Comparison of ENCODE assay signal across 22 cellular contexts in the genomic region with DNA sequence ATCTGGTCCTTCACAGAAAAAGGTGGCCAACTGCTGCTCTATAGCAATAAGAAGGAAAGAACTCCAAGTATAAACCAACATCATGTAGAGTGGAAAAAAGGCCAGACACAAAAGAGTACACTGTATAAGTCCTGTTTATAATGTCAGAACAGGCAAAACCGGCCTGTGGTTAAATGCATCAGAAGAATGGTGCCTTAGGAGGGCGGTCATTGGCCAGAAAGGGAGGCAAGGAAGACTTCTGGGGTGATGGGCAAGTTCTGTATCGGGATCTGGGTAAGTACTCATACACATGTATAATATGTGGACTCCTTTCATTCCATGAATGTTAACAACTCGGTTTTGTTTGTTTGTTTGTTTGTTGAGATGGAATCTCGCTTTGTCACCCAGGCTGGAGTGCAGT. TPM values are rescaled to one million over a fixed set of nuclear protein-coding genes. Genes with fewer than 3 reads are reported as not detected.
DNase-seq lines count a peak whose midpoint lies in the region; ATAC-seq and TF ChIP-seq lines count a peak whose summit lies in the region.
"Had no signal": no experiment of that assay in that cellular context is flagged by ENCODE, and none has a peak within 500 bp of the region (broad histone marks: within the 10 kb centered on the region; RNA-seq: fewer than 3 reads in every experiment).

No MANE protein-coding gene starts in this region.

- peak overlapping the region; percentile 3 to 44 for H3K27ac ChIP-seq in esophagus (ENCODE audit: low read depth in 2 of 2, low read length in 1 of 2)
- H3K27ac ChIP-seq in caudate nucleus (ENCODE audit: low read depth, low read length): no peak overlapping the region
- H3K27ac ChIP-seq in aorta (ENCODE audit: low read depth in 1 of 2, low read length in 2 of 2): no peak overlapping the region
- H3K27ac ChIP-seq: gastroesophageal sphincter, hepatocyte had no signal

- peaks cover 6 to 10% of the 10 kb centered on the region in 2 donors for H3K36me3 Mint-ChIP-seq in activated naive CD4-positive, alpha-beta T cell treated with anti-CD3 and anti-CD28 coated beads, Interleukin-2, amount 50 U/mL, for 72 hours
- H3K36me3 Mint-ChIP-seq in T-cell: peaks cover 7% of the 10 kb centered on the region
- H3K36me3 Mint-ChIP-seq in type B pancreatic cell: peaks cover 9% of the 10 kb centered on the region

- H3K27me3 ChIP-seq in esophagus (ENCODE audit: control insufficient read depth in 1 of 2, insufficient read depth in 2 of 2, low read length in 2 of 2) (no peaks in the 10 kb centered on the region), aorta (ENCODE audit: control insufficient read depth in 1 of 2, insufficient read depth in 2 of 2, low read length in 1 of 2) (no peaks in the 10 kb centered on the region)
- H3K27me3 ChIP-seq: gastroesophageal sphincter, hepatocyte had no signal

- peaks cover 0 to 4% of the 10 kb centered on the region in 2 donors for H3K4me1 ChIP-seq in esophagus (ENCODE audit: control insufficient read depth in 2 of 2, insufficient read depth in 2 of 2, low read length in 1 of 2)
- H3K4me1 ChIP-seq in aorta (ENCODE audit: control insufficient read depth in 1 of 2, insufficient read depth in 2 of 2, low read length in 2 of 2): no peaks in the 10 kb centered on the region

- CTCF ChIA-PET in T-cell (lab: Charles Lee): interaction anchor here (0.9 to 1.8 kb wide), 2 partner anchors 72 to 76 kb away, joined by 3 to 4 read pairs; no protein-coding TSS in a partner anchor

- H3K4me3 ChIP-seq in esophagus (ENCODE audit: low read depth in 1 of 2, low read length in 2 of 2) (no peak overlapping the region), aorta (ENCODE audit: low read length in 2 of 2) (no peak overlapping the region)
- H3K4me3 ChIP-seq: gastroesophageal sphincter, hepatocyte had no signal

- no peaks in the 10 kb centered on the region for H3K36me3 ChIP-seq in esophagus (ENCODE audit: control insufficient read depth in 2 of 2, insufficient read depth in 2 of 2, low read length in 1 of 2)
- no peaks in the 10 kb centered on the region for H3K36me3 ChIP-seq in aorta (ENCODE audit: control insufficient read depth in 1 of 2, insufficient read depth in 2 of 2, low read length in 1 of 2)

- no peak overlapping the region for H3K4me3 Mint-ChIP-seq in T-cell
- H3K4me3 Mint-ChIP-seq in type B pancreatic cell: peak overlapping the region; percentile 66

- 76% methylated on average over 5 of the region's 5 CpGs for WGBS in esophagus, 2 donors
- WGBS in aorta, 2 donors: 78 to 85% methylated on average over 5 of the region's 5 CpGs

- no peaks in the 10 kb centered on the region for H3K9me3 Mint-ChIP-seq in activated naive CD4-positive, alpha-beta T cell treated with anti-CD3 and anti-CD28 coated beads, Interleukin-2, amount 50 U/mL, for 72 hours
- H3K9me3 Mint-ChIP-seq in T-cell: no peaks in the 10 kb centered on the region
- H3K9me3 Mint-ChIP-seq in type B pancreatic cell: no peaks in the 10 kb centered on the region

- TF ChIP-seq CTCF in type B pancreatic cell (conservative IDR thresholded peaks at IDR 0.05): no peak

- peak overlapping the region; percentile 75 for H3K27ac Mint-ChIP-seq in activated naive CD4-positive, alpha-beta T cell treated with anti-CD3 and anti-CD28 coated beads, Interleukin-2, amount 50 U/mL, for 72 hours
- H3K27ac Mint-ChIP-seq in T-cell (peak overlapping the region; percentile 50 to 80), type B pancreatic cell (peak overlapping the region; percentile 93)

- ATAC-seq in activated naive CD4-positive, alpha-beta T cell treated with anti-CD3 and anti-CD28 coated beads, Interleukin-2, amount 50 U/mL, for 72 hours: no peak
- no peak for ATAC-seq in T-cell (replicated peaks in 1 of 4)
- no peak for ATAC-seq in aorta (ENCODE audit: low FRiP score)
- ATAC-seq: gastroesophageal sphincter, HepG2, SK-N-SH treated with all-trans-retinoic acid at 6 μM for 48 hours had no signal

- no peaks in the 10 kb centered on the region for H3K9me3 ChIP-seq in esophagus (ENCODE audit: control insufficient read depth in 2 of 2, insufficient read depth in 1 of 2, low read depth in 1 of 2, low read length in 1 of 2)
- no peaks in the 10 kb centered on the region for H3K9me3 ChIP-seq in aorta (ENCODE audit: control insufficient read depth, low read length)
- H3K9me3 ChIP-seq: gastroesophageal sphincter had no signal

- H3K4me1 Mint-ChIP-seq in T-cell (peaks cover 27 to 41% (median 34%) of the 10 kb centered on the region in 3 donors), type B pancreatic cell (ENCODE audit: unreplicated experiment) (peaks cover 11% of the 10 kb centered on the region)

- POLR2A ChIA-PET in T-cell (lab: Charles Lee): interaction anchor here in 1 of 2 donors (0.7 kb wide), 1 partner anchor 143 kb away, joined by 3 read pairs; no protein-coding TSS in a partner anchor

- DNase-seq in activated naive CD4-positive, alpha-beta T cell treated with anti-CD3 and anti-CD28 coated beads, Interleukin-2, amount 50 U/mL, for 72 hours (ENCODE audit: low spot score in 2 of 2): no peak
- DNase-seq in activated naive CD4-positive, alpha-beta T cell treated with anti-CD3 and anti-CD28 coated beads, Interleukin-2, amount 50 U/mL, for 16 hours: no peak
- DNase-seq in T-cell (no peak), type B pancreatic cell (ENCODE audit: extremely low spot score, unreplicated experiment) (no peak), caudate nucleus (lab: John Stamatoyannopoulos, UW) (no peak), aorta (no peak)
- DNase-seq: activated CD4-positive, alpha-beta T cell treated with anti-CD3 and anti-CD28 coated beads, Interleukin-2, amount 50 U/mL, for 1 hour; amniotic stem cell; DND-41; Kasumi-1; mesenchymal stem cell; MV-4-11; NCI-H146; NCI-H446 had no signal

- H3K27me3 Mint-ChIP-seq in T-cell: no peaks in the 10 kb centered on the region
- no peaks in the 10 kb centered on the region for H3K27me3 Mint-ChIP-seq in type B pancreatic cell

- intact Hi-C loops in aorta (cut with DNase I): no loop called here

RNA-seq across cellular contexts. Expression of gene ETHE1, which starts 4.1 kb away (rescaled TPM):
- total RNA-seq in activated naive CD4-positive, alpha-beta T cell treated with anti-CD3 and anti-CD28 coated beads, Interleukin-2, amount 50 U/mL, for 72 hours: 10 to 100 TPM; 88.0 to 89.2 TPM
- 10 to 100 TPM; 19.1 to 39.4 (median 34.7) TPM for total RNA-seq in T-cell
- polyA plus RNA-seq in esophagus: 10 to 100 TPM; 50.5 to 78.9 TPM
- 57.3 and 116 TPM in 2 replicates for total RNA-seq in type B pancreatic cell (ENCODE audit: low replicate concordance)
- total RNA-seq in aorta: 10 to 100 TPM; 21.7 to 30.7 TPM
- polyA plus RNA-seq in aorta: 10 to 100 TPM; 44.3 to 47.1 TPM

RNA-seq across cellular contexts. Expression of gene ZNF575, which starts 10.1 kb away (rescaled TPM):
- 1 to 10 TPM in 1 of 2 donors, under 1 TPM in 1; 0.98 to 3.3 TPM for total RNA-seq in activated naive CD4-positive, alpha-beta T cell treated with anti-CD3 and anti-CD28 coated beads, Interleukin-2, amount 50 U/mL, for 72 hours
- total RNA-seq in T-cell (10 to 100 TPM in 1 of 5 donors, 1 to 10 TPM in 4; 3.4 to 12.7 (median 6.2) TPM), type B pancreatic cell (ENCODE audit: low replicate concordance) (1.8 and 2.6 TPM in 2 replicates), aorta (1 to 10 TPM; 1.7 to 4.6 TPM)
- polyA plus RNA-seq in esophagus (1 to 10 TPM in 1 of 2 donors, under 1 TPM in 1; 0.59 to 1.0 TPM), aorta (1 to 10 TPM in 1 of 2 donors, under 1 TPM in 1; 0.63 to 1.6 TPM)
- total RNA-seq: bronchial epithelial cell, H4, hepatocyte, skeletal muscle tissue had no signal

RNA-seq across cellular contexts. Expression of gene PHLDB3, which starts 18.4 kb away (rescaled TPM):
- total RNA-seq in activated naive CD4-positive, alpha-beta T cell treated with anti-CD3 and anti-CD28 coated beads, Interleukin-2, amount 50 U/mL, for 72 hours: 10 to 100 TPM; 23.1 to 27.3 TPM
- total RNA-seq in T-cell: 10 to 100 TPM; 39.4 to 61.0 (median 53.9) TPM
- 10 to 100 TPM; 58.1 to 70.1 TPM for polyA plus RNA-seq in esophagus
- 37.9 and 114 TPM in 2 replicates for total RNA-seq in type B pancreatic cell (ENCODE audit: low replicate concordance)
- 10 to 100 TPM in 1 of 2 donors, 1 to 10 TPM in 1; 9.7 to 10.2 TPM for total RNA-seq in aorta
- polyA plus RNA-seq in aorta: 10 to 100 TPM in 1 of 2 donors, 1 to 10 TPM in 1; 4.8 to 18.5 TPM

RNA-seq across cellular contexts. Expression of gene XRCC1, which starts 52.4 kb away (rescaled TPM):
- 10 to 100 TPM; 36.9 to 39.5 TPM for total RNA-seq in activated naive CD4-positive, alpha-beta T cell treated with anti-CD3 and anti-CD28 coated beads, Interleukin-2, amount 50 U/mL, for 72 hours
- total RNA-seq in T-cell (10 to 100 TPM; 31.7 to 37.8 (median 35.4) TPM), type B pancreatic cell (ENCODE audit: low replicate concordance) (33.0 and 63.7 TPM in 2 replicates), aorta (10 to 100 TPM; 22.3 to 30.2 TPM)
- polyA plus RNA-seq in esophagus (10 to 100 TPM; 13.7 to 14.4 TPM), aorta (10 to 100 TPM; 12.1 to 27.2 TPM)

RNA-seq across cellular contexts. Expression of gene PINLYP, which starts 52.7 kb away (rescaled TPM):
- total RNA-seq in activated naive CD4-positive, alpha-beta T cell treated with anti-CD3 and anti-CD28 coated beads, Interleukin-2, amount 50 U/mL, for 72 hours: 1 to 10 TPM; 6.5 to 9.0 TPM
- total RNA-seq in T-cell (1 to 10 TPM in 3 of 5 donors, under 1 TPM in 2; 0.28 to 2.5 (median 1.5) TPM), type B pancreatic cell (ENCODE audit: low replicate concordance) (5.6 and 6.0 TPM in 2 replicates), aorta (10 to 100 TPM in 1 of 2 donors, 1 to 10 TPM in 1; 8.2 to 10.1 TPM)
- polyA plus RNA-seq in esophagus (10 to 100 TPM; 13.5 to 17.6 TPM), aorta (10 to 100 TPM; 20.8 to 22.9 TPM)
- total RNA-seq: H4 had no signal

Comparison
In these comparisons a context has a peak if more than half of its experiments do, and no peak if none do; other contexts are left out.
1. H3K27ac ChIP-seq: peak in esophagus (2 of 2); none in caudate nucleus (single experiment) and aorta (0 of 2).
2. Peak in every context shown above with its lines, with median percentiles within 50 percentile points of each other: H3K27ac Mint-ChIP-seq.